Comparison of ENCODE assay signal across 17 cellular contexts in the genomic region with DNA sequence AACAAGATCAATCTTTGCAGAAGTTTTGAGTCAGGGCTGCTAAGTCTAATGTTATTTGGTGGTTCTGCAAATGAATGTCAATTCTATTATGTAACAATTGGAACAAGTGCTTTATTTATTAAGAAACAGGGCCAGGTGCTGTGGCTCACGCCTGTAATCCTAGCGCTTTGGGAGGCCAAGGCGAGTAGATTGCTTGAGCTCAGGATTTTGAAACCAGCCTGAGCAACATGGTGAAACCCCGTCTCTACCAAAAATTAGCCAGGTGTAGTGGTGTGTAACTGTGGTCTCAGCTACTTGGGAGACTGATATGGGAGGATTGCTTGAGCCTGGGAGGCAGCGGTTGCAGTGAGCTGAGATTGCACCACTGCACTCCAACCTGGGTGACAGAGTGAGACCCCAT. TPM values are rescaled to one million over a fixed set of nuclear protein-coding genes. Genes with fewer than 3 reads are reported as not detected.
DNase-seq lines count a peak whose midpoint lies in the region; ATAC-seq, FAIRE-seq and TF ChIP-seq lines count a peak whose summit lies in the region.
"Had no signal": no experiment of that assay in that cellular context is flagged by ENCODE, and none has a peak within 500 bp of the region (broad histone marks: within the 10 kb centered on the region; RNA-seq: fewer than 3 reads in every experiment).

No MANE protein-coding gene starts in this region.

- H3K9me3 ChIP-seq in HepG2 (ENCODE audit: low read length) (peaks cover 7% of the 10 kb centered on the region), gastrocnemius medialis (no peaks in the 10 kb centered on the region), upper lobe of right lung (no peaks in the 10 kb centered on the region)

- H2AFZ ChIP-seq in HepG2 (ENCODE audit: low read length): peak overlapping the region; percentile 58
- H2AFZ ChIP-seq: GM23248 had no signal

- DNase-seq in activated CD4-positive, alpha-beta T cell treated with anti-CD3 and anti-CD28 coated beads, Interleukin-2, amount 10 ng/mL, durations not matched to agents 24 days and 14 days: peak; percentile 43
- DNase-seq in activated CD4-positive, alpha-beta T cell treated with anti-CD3 and anti-CD28 coated beads, Interleukin-2, amount 50 U/mL, for 48 hours: no peak
- DNase-seq in HepG2 (ENCODE audit: low spot score): no peak
- peak in 1 of 2 donors; percentile 19 for DNase-seq in gastrocnemius medialis
- no peak for DNase-seq in SKM-1 (lab: John Stamatoyannopoulos, UW; ENCODE audit: unreplicated experiment)
- DNase-seq in upper lobe of right lung: no peak
- no peak for DNase-seq in left colon
- DNase-seq: 8988T; ACHN; CD4-positive, CD25-positive, alpha-beta regulatory T cell; GM23248; IMR-90 had no signal

- no peaks in the 10 kb centered on the region for H3K4me1 Mint-ChIP-seq in activated CD4-positive, alpha-beta T cell treated with anti-CD3 and anti-CD28 coated beads, Interleukin-2, amount 10 ng/mL, durations not matched to agents 24 days and 14 days
- H3K4me1 Mint-ChIP-seq: CD4-positive, CD25-positive, alpha-beta regulatory T cell had no signal

- ATAC-seq in HG03432 (IDR thresholded peaks at IDR 0.05; ENCODE audit: unreplicated experiment): peak; percentile 66
- peak; percentile 38 for ATAC-seq in HepG2
- peak; percentile 19 to 21 for ATAC-seq in gastrocnemius medialis
- no peak for ATAC-seq in upper lobe of right lung
- no peak for ATAC-seq in left colon
- ATAC-seq: HCT116 had no signal

- TF ChIP-seq POLR2A in HepG2 (IDR thresholded peaks at IDR 0.05; ENCODE audit: insufficient read depth in 1 of 2, low read depth in 2 of 2, low read length in 2 of 2): no peak
- TF ChIP-seq POLR2A in gastrocnemius medialis (IDR thresholded peaks at IDR 0.05): no peak

- peaks cover 5% of the 10 kb centered on the region for H3K27me3 Mint-ChIP-seq in activated CD4-positive, alpha-beta T cell treated with anti-CD3 and anti-CD28 coated beads, Interleukin-2, amount 10 ng/mL, durations not matched to agents 24 days and 14 days

- H3K27me3 ChIP-seq in HepG2 (ENCODE audit: control insufficient read depth in 1 of 2, insufficient read depth in 2 of 2, low read length in 2 of 2): no peaks in the 10 kb centered on the region
- H3K27me3 ChIP-seq in gastrocnemius medialis: no peaks in the 10 kb centered on the region
- H3K27me3 ChIP-seq in upper lobe of right lung: no peaks in the 10 kb centered on the region
- H3K27me3 ChIP-seq: BLaER1 treated with 17β-estradiol and CSF1 and Interleukin-3, amounts not matched to agents 10 nM and 100 nM had no signal

- BruUV-seq in HepG2 (replicated peaks; lab: Mats Ljungman, UMichigan): no TSS peak

- peaks cover 57% of the 10 kb centered on the region for H3K4me1 ChIP-seq in HepG2 (ENCODE audit: insufficient read depth, low read length)
- H3K4me1 ChIP-seq in gastrocnemius medialis: peaks cover 5 to 6% of the 10 kb centered on the region in 2 donors
- H3K4me1 ChIP-seq in upper lobe of right lung: no peaks in the 10 kb centered on the region

- no peaks in the 10 kb centered on the region for H3K36me3 Mint-ChIP-seq in activated CD4-positive, alpha-beta T cell treated with anti-CD3 and anti-CD28 coated beads, Interleukin-2, amount 10 ng/mL, durations not matched to agents 24 days and 14 days (ENCODE audit: low read depth)
- H3K36me3 Mint-ChIP-seq: CD4-positive, CD25-positive, alpha-beta regulatory T cell had no signal

- POLR2A ChIA-PET in HepG2 (lab: Yijun Ruan, JAX): interaction anchor here (1.3 to 1.9 kb wide), 2 partner anchors 12 to 14 kb away, joined by 4 to 9 read pairs; no protein-coding TSS in a partner anchor

- H3K4me3 ChIP-seq in HepG2 (replicated peaks in 1 of 3; ENCODE audit: insufficient read depth in 1 of 3, low read depth in 2 of 3, low read length in 3 of 3) (peak overlapping the region in 2 of 3 experiments; percentile 26 to 43; a peak in 3 of 6 replicates), gastrocnemius medialis (no peak overlapping the region), upper lobe of right lung (no peak overlapping the region)
- H3K4me3 ChIP-seq: BLaER1 treated with 17β-estradiol and CSF1 and Interleukin-3, amounts not matched to agents 10 nM and 100 nM; GM23248 had no signal

- no peak overlapping the region for H3K4me3 Mint-ChIP-seq in activated CD4-positive, alpha-beta T cell treated with anti-CD3 and anti-CD28 coated beads, Interleukin-2, amount 10 ng/mL, durations not matched to agents 24 days and 14 days
- H3K4me3 Mint-ChIP-seq: CD4-positive, CD25-positive, alpha-beta regulatory T cell had no signal

- H3K27ac ChIP-seq in HepG2 (ENCODE audit: extremely low read length, insufficient read depth, low read length) (peak overlapping the region; percentile 78), gastrocnemius medialis (no peak overlapping the region), upper lobe of right lung (no peak overlapping the region)
- H3K27ac ChIP-seq: BLaER1 treated with 17β-estradiol and CSF1 and Interleukin-3, amounts not matched to agents 10 nM and 100 nM; GM23248 had no signal

- H3K9me3 Mint-ChIP-seq in activated CD4-positive, alpha-beta T cell treated with anti-CD3 and anti-CD28 coated beads, Interleukin-2, amount 10 ng/mL, durations not matched to agents 24 days and 14 days: peaks cover 4% of the 10 kb centered on the region

- H3K4me2 ChIP-seq in HepG2 (ENCODE audit: low read depth, low read length): peak overlapping the region; percentile 72
- H3K4me2 ChIP-seq: BLaER1 treated with 17β-estradiol and CSF1 and Interleukin-3, amounts not matched to agents 10 nM and 100 nM had no signal

- FAIRE-seq in HepG2 (lab: Jason Lieb, UNC): peak; percentile 43
- FAIRE-seq: GM12891, H54 had no signal

- CTCF ChIA-PET in HepG2 (lab: Yijun Ruan, JAX; ENCODE audit: low intra/inter-chr PET ratio, low total read pairs): no interaction called here

- no peak overlapping the region for H3K27ac Mint-ChIP-seq in activated CD4-positive, alpha-beta T cell treated with anti-CD3 and anti-CD28 coated beads, Interleukin-2, amount 10 ng/mL, durations not matched to agents 24 days and 14 days
- H3K27ac Mint-ChIP-seq: CD4-positive, CD25-positive, alpha-beta regulatory T cell had no signal

- no peak for TF ChIP-seq CTCF in HepG2 (CRISPR knock-in tag; IDR thresholded peaks at IDR 0.05)
- no peak for TF ChIP-seq CTCF in gastrocnemius medialis (IDR thresholded peaks at IDR 0.05 in 4 of 5, conservative IDR thresholded peaks at IDR 0.05 in 1 of 5)
- TF ChIP-seq CTCF in upper lobe of right lung (IDR thresholded peaks at IDR 0.05): no peak

- TF ChIP-seq EP300 in HepG2 (IDR thresholded peaks at IDR 0.05; ENCODE audit: low read depth in 2 of 2, low read length in 2 of 2) (no peak), HepG2 (CRISPR knock-in tag; IDR thresholded peaks at IDR 0.05; ENCODE audit: borderline replicate concordance) (no peak)

- no peaks in the 10 kb centered on the region for H3K79me2 ChIP-seq in HepG2 (ENCODE audit: insufficient read depth, low read length)

- no peaks in the 10 kb centered on the region for H4K20me1 ChIP-seq in HepG2 (ENCODE audit: insufficient read depth, low read length)
- H4K20me1 ChIP-seq: BLaER1 treated with 17β-estradiol and CSF1 and Interleukin-3, amounts not matched to agents 10 nM and 100 nM had no signal

- peak overlapping the region; percentile 24; the same call in 1 of the 2 replicates for H3K9ac ChIP-seq in HepG2 (ENCODE audit: insufficient read depth, low read depth, low read length)
- H3K9ac ChIP-seq: BLaER1 treated with 17β-estradiol and CSF1 and Interleukin-3, amounts not matched to agents 10 nM and 100 nM; GM23248 had no signal

- in situ Hi-C loops in HepG2 (cut with HindIII; ENCODE audit: extremely low pct_ligation_motif_present, low pct_unique_long_range_greater_than_20kb) (loop anchor here (5.0 kb wide), 1 partner anchor 50 kb away; no protein-coding TSS in a partner anchor), gastrocnemius medialis (cut with MboI; ENCODE audit: low sequenced_read_pairs in 4 of 4) (no loop called here)

- WGBS in HepG2 (ENCODE audit: low lambda C conversion rate): 8% methylated on average over 5 of the region's 5 CpGs

- H3K36me3 ChIP-seq in HepG2 (replicated peaks in 1 of 2; ENCODE audit: control insufficient read depth in 1 of 2, insufficient read depth in 2 of 2, low read length in 2 of 2): no peaks in the 10 kb centered on the region
- H3K36me3 ChIP-seq in gastrocnemius medialis: no peaks in the 10 kb centered on the region
- no peaks in the 10 kb centered on the region for H3K36me3 ChIP-seq in upper lobe of right lung

- TF ChIP-seq RAD21 in HepG2 (CRISPR knock-in tag; IDR thresholded peaks at IDR 0.05): no peak

- intact Hi-C loops in activated CD4-positive, alpha-beta T cell treated with anti-CD3 and anti-CD28 coated beads, Interleukin-2, amount 10 ng/mL, durations not matched to agents 24 days and 14 days (cut with micrococcal nuclease): no loop called here
- intact Hi-C loops in HepG2 (cut with micrococcal nuclease; ENCODE audit: unreplicated experiment) (loop anchor here (5.0 kb wide), 1 partner anchor 35 kb away; no protein-coding TSS in a partner anchor), gastrocnemius medialis (cut with DNase I; ENCODE audit: low total_unique reads) (no loop called here), upper lobe of right lung (cut with DNase I) (no loop called here), left colon (cut with DNase I, micrococcal nuclease) (no loop called here)

RNA-seq across cellular contexts. Expression of a gene that starts 13.2 kb away (rescaled TPM):
- total RNA-seq in activated CD4-positive, alpha-beta T cell treated with anti-CD3 and anti-CD28 coated beads, Interleukin-2, amount 10 ng/mL, durations not matched to agents 24 days and 14 days: 11.7 and 12.1 TPM in 2 replicates
- 12.6 and 19.8 TPM in 2 replicates for total RNA-seq in HepG2 (2016; rRNA removed; fragmentation: Illumina TruSeq; extraction: Trizol)
- 1.5 and 1.9 TPM in 2 replicates for total RNA-seq in HepG2 (2016; cell fraction: cytosol; rRNA removed; fragmentation: Illumina TruSeq; extraction: Trizol; ENCODE audit: low read depth)
- total RNA-seq in HepG2 (2016; cell fraction: insoluble cytoplasmic fraction; rRNA removed; fragmentation: Illumina TruSeq; extraction: Trizol): 11.0 and 21.0 TPM in 2 replicates
- total RNA-seq in HepG2 (2016; cell fraction: membrane; rRNA removed; fragmentation: Illumina TruSeq; extraction: Trizol): 6.1 and 6.2 TPM in 2 replicates
- total RNA-seq in HepG2 (2016; cell fraction: nucleus; rRNA removed; fragmentation: Illumina TruSeq; extraction: Trizol): 39.4 and 41.8 TPM in 2 replicates
- 19.6 and 21.1 TPM in 2 replicates for polyA plus RNA-seq in HepG2 (2011; rRNA removed)
- 8.2 and 16.0 TPM in 2 replicates for polyA plus RNA-seq in HepG2 (2011; cell fraction: cytosol; rRNA removed)
- 22.3 and 24.0 TPM in 2 replicates for polyA plus RNA-seq in HepG2 (2011; cell fraction: nucleus; rRNA removed)
- 38.7 and 39.1 TPM in 2 replicates for polyA plus RNA-seq in HepG2 (2012)
- 1.5 and 1.6 TPM in 2 replicates for polyA plus RNA-seq in HepG2 (2016; cell fraction: cytosol; fragmentation: Illumina TruSeq; extraction: Trizol; ENCODE audit: low read depth)
- polyA plus RNA-seq in HepG2 (2016; cell fraction: insoluble cytoplasmic fraction; fragmentation: Illumina TruSeq; extraction: Trizol; ENCODE audit: low read depth): 11.7 and 15.5 TPM in 2 replicates
- polyA plus RNA-seq in HepG2 (2016; cell fraction: membrane; fragmentation: Illumina TruSeq; extraction: Trizol; ENCODE audit: low read depth): 4.1 and 4.3 TPM in 2 replicates
- polyA plus RNA-seq in HepG2 (2016; cell fraction: nucleus; fragmentation: Illumina TruSeq; extraction: Trizol; ENCODE audit: insufficient read depth, low read depth): 43.3 and 45.1 TPM in 2 replicates
- polyA minus RNA-seq in HepG2 (2011; rRNA and poly(A)+ RNA removed; ENCODE audit: low replicate concordance): 5.0 and 18.9 TPM in 2 replicates
- polyA minus RNA-seq in HepG2 (2011; cell fraction: cytosol; rRNA and poly(A)+ RNA removed): 22.4 and 27.3 TPM in 2 replicates
- polyA minus RNA-seq in HepG2 (2011; cell fraction: nucleus; rRNA and poly(A)+ RNA removed): 136 and 137 TPM in 2 replicates
- 10 to 100 TPM; 21.8 to 31.1 (median 23.8) TPM for total RNA-seq in gastrocnemius medialis
- total RNA-seq in upper lobe of right lung: 21.0 TPM
- total RNA-seq in left colon: 10 to 100 TPM; 72.3 to 74.2 TPM

Comparison
In these comparisons a context has a peak if more than half of its experiments do, and no peak if none do; other contexts are left out.
1. ATAC-seq: peak in HG03432 (single experiment), HepG2 (single experiment) and gastrocnemius medialis (2 of 2); none in upper lobe of right lung (single experiment) and left colon (single experiment).
2. H3K4me3 ChIP-seq: peak in HepG2 (2 of 3); none in gastrocnemius medialis (0 of 4) and upper lobe of right lung (single experiment).